Comparison of ENCODE assay signal across 11 cellular contexts in the genomic region with DNA sequence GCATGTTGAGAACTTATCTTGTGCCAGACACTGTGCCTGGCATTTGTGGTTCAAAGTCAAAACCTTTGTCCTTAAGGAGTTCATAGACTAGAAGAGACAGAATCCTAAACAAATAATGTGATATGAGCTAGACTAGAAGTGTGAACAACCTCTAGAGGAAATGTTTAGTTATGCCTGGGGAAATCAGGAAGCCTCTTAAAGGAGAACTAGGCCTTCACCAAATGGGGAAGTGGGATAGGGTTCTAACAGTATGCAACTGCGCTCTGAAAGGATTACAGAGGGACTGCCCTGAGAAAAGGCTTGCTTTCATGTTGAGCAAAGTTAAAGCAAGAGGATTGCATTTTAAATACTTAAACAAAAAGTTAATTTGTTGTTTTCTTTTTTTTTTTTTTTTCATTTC. TPM values are rescaled to one million over a fixed set of nuclear protein-coding genes. Genes with fewer than 3 reads are reported as not detected.
DNase-seq lines count a peak whose midpoint lies in the region; ATAC-seq, FAIRE-seq and TF ChIP-seq lines count a peak whose summit lies in the region.
"Had no signal": no experiment of that assay in that cellular context is flagged by ENCODE, and none has a peak within 500 bp of the region (broad histone marks: within the 10 kb centered on the region; RNA-seq: fewer than 3 reads in every experiment).

No MANE protein-coding gene starts in this region.

- BruUV-seq in GM12878 (replicated peaks; lab: Mats Ljungman, UMichigan), result no TSS peak

- no peaks in the 10 kb centered on the region for H3K9me3 Mint-ChIP-seq in activated CD4-positive, alpha-beta T cell treated with anti-CD3 and anti-CD28 coated beads, Interleukin-2, amount 10 ng/mL, durations not matched to agents 7 days and 5 days
- no peaks in the 10 kb centered on the region for H3K9me3 Mint-ChIP-seq in activated CD8-positive, alpha-beta memory T cell treated with anti-CD3 and anti-CD28 coated beads, Interleukin-2, amount 10 ng/mL, durations not matched to agents 7 days and 5 days (ENCODE audit: low read depth)

- TF ChIP-seq CTCF in GM12878 (IDR thresholded peaks at IDR 0.05 in 2 of 3, conservative IDR thresholded peaks at IDR 0.05 in 1 of 3; ENCODE audit: control insufficient read depth in 2 of 3, extremely low read depth in 1 of 3, insufficient read depth in 1 of 3, low read depth in 3 of 3, low read length in 3 of 3), result no peak
- no peak for TF ChIP-seq CTCF in upper lobe of right lung (IDR thresholded peaks at IDR 0.05)

- RAD21 ChIA-PET in GM12878 (lab: Charles Lee; ENCODE audit: unreplicated experiment), result interaction anchor here (0.6 to 3.3 kb wide), 5 partner anchors 13 to 222 kb away, joined by 3 to 31 read pairs (median 5); partner anchors contain the start of genes IFI35, RPL27 and VAT1

- H3K79me2 ChIP-seq in GM12878 (ENCODE audit: control insufficient read depth, insufficient read depth, low read length), result peaks cover 40% of the 10 kb centered on the region

- in situ Hi-C loops in GM12878 (cut with MboI), result no loop called here

- intact Hi-C loops in GM12878 (cut with micrococcal nuclease; ENCODE audit: unreplicated experiment) (no loop called here), upper lobe of right lung (cut with DNase I) (no loop called here)

- CTCF ChIA-PET in activated CD4-positive, alpha-beta T cell treated with anti-CD3 and anti-CD28 coated beads, Interleukin-2, amount 10 ng/mL, durations not matched to agents 7 days and 5 days (lab: Charles Lee), result interaction anchor here (0.5 kb wide), 1 partner anchor 219 kb away, joined by 4 read pairs; no protein-coding TSS in a partner anchor
- CTCF ChIA-PET in GM12878 (lab: Yijun Ruan, JAX), result interaction anchor here (1.0 to 6.4 kb wide), 6 partner anchors 12 to 407 kb away, joined by 3 to 66 read pairs (median 4); partner anchors contain the start of genes AARSD1, BECN1, RND2 and RPL27
- CTCF ChIA-PET in activated CD8-positive, alpha-beta memory T cell treated with anti-CD3 and anti-CD28 coated beads, Interleukin-2, amount 10 ng/mL, durations not matched to agents 7 days and 5 days (lab: Charles Lee), result interaction anchor here (2.7 kb wide), 1 partner anchor 13 kb away, joined by 12 read pairs; the partner anchor contains the start of gene RPL27

- H3K4me3 ChIP-seq in GM12878 (peak overlapping the region; percentile 35), upper lobe of right lung (no peak overlapping the region)

- H3K4me3 Mint-ChIP-seq in activated CD4-positive, alpha-beta T cell treated with anti-CD3 and anti-CD28 coated beads, Interleukin-2, amount 10 ng/mL, durations not matched to agents 7 days and 5 days, result no peak overlapping the region
- H3K4me3 Mint-ChIP-seq in activated CD8-positive, alpha-beta memory T cell treated with anti-CD3 and anti-CD28 coated beads, Interleukin-2, amount 10 ng/mL, durations not matched to agents 7 days and 5 days, result no peak overlapping the region

- DNase-seq in activated CD4-positive, alpha-beta T cell treated with anti-CD3 and anti-CD28 coated beads, Interleukin-2, amount 10 ng/mL, durations not matched to agents 7 days and 5 days, result no peak
- no peak for DNase-seq in activated CD4-positive, alpha-beta T cell treated with anti-CD3 and anti-CD28 coated beads for 4 hours
- DNase-seq in KG1 (lab: John Stamatoyannopoulos, UW), result peak; percentile 44
- DNase-seq in GM12878 (ENCODE audit: low read depth, low spot score), result peak; percentile 73
- DNase-seq in upper lobe of right lung, result no peak
- DNase-seq in activated CD8-positive, alpha-beta memory T cell treated with anti-CD3 and anti-CD28 coated beads, Interleukin-2, amount 10 ng/mL, durations not matched to agents 7 days and 5 days, result no peak
- DNase-seq: NCI-H1417 treated with DMSO at 0.1 percent for 48 hours had no signal

- H3K27me3 ChIP-seq in GM12878 (replicated peaks in 1 of 2; ENCODE audit: control insufficient read depth in 2 of 2, insufficient read depth in 2 of 2, low read length in 1 of 2), result no peaks in the 10 kb centered on the region
- no peaks in the 10 kb centered on the region for H3K27me3 ChIP-seq in upper lobe of right lung

- H3K9me3 ChIP-seq in GM12878 (replicated peaks; ENCODE audit: control insufficient read depth, insufficient read depth, low read length), result no peaks in the 10 kb centered on the region
- H3K9me3 ChIP-seq in upper lobe of right lung, result no peaks in the 10 kb centered on the region

- TF ChIP-seq EP300 in GM12878 (IDR thresholded peaks at IDR 0.05; ENCODE audit: borderline replicate concordance in 1 of 2, control insufficient read depth in 1 of 2, low read depth in 2 of 2, low read length in 2 of 2), result peak in 1 of 2 experiments; percentile 74; a peak in 1 of 4 replicates

- peak overlapping the region; percentile 39 for H3K27ac Mint-ChIP-seq in activated CD4-positive, alpha-beta T cell treated with anti-CD3 and anti-CD28 coated beads, Interleukin-2, amount 10 ng/mL, durations not matched to agents 7 days and 5 days
- H3K27ac Mint-ChIP-seq in activated CD8-positive, alpha-beta memory T cell treated with anti-CD3 and anti-CD28 coated beads, Interleukin-2, amount 10 ng/mL, durations not matched to agents 7 days and 5 days, result no peak overlapping the region
- H3K27ac Mint-ChIP-seq: progenitor cell of endocrine pancreas had no signal

- SMC1A ChIA-PET in GM12878 (lab: Charles Lee; ENCODE audit: uncharacterized antibody, unreplicated experiment), result interaction anchor here (0.7 to 5.8 kb wide), 7 partner anchors 11 to 146 kb away, joined by 3 to 47 read pairs (median 4); partner anchors contain the start of genes AARSD1, IFI35 and RPL27

- POLR2A ChIA-PET in activated CD4-positive, alpha-beta T cell treated with anti-CD3 and anti-CD28 coated beads, Interleukin-2, amount 10 ng/mL, durations not matched to agents 7 days and 5 days (lab: Charles Lee), result interaction anchor here (1.3 kb wide), 1 partner anchor 13 kb away, joined by 3 read pairs; the partner anchor contains the start of gene RPL27
- POLR2A ChIA-PET in GM12878 (lab: Charles Lee), result interaction anchor here (0.6 to 3.3 kb wide), 9 partner anchors 9 to 512 kb away, joined by 3 to 21 read pairs (median 3); partner anchors contain the start of gene RPL27

- TF ChIP-seq POLR2A in GM12878 (IDR thresholded peaks at IDR 0.05; ENCODE audit: low read depth, low read length), result no peak

- H3K9ac ChIP-seq in GM12878 (ENCODE audit: control insufficient read depth, insufficient read depth, low read length), result peak overlapping the region; percentile 32

- ATAC-seq in GM12878 (peak; percentile 83), upper lobe of right lung (peak; percentile 66), GM21786 (IDR thresholded peaks at IDR 0.05; ENCODE audit: unreplicated experiment) (no peak), HG02798 (IDR thresholded peaks at IDR 0.05; ENCODE audit: poor library complexity, unreplicated experiment) (no peak)
- ATAC-seq in activated CD8-positive, alpha-beta memory T cell treated with anti-CD3 and anti-CD28 coated beads, Interleukin-2, amount 10 ng/mL, durations not matched to agents 7 days and 5 days, result no peak

- peak overlapping the region; percentile 79 for H3K27ac ChIP-seq in GM12878 (ENCODE audit: control insufficient read depth, insufficient read depth)
- H3K27ac ChIP-seq in upper lobe of right lung, result peak overlapping the region; percentile 32

- no peaks in the 10 kb centered on the region for H4K20me1 ChIP-seq in GM12878 (ENCODE audit: control insufficient read depth, insufficient read depth)

- H3K36me3 ChIP-seq in GM12878 (ENCODE audit: control insufficient read depth in 2 of 2, insufficient read depth in 2 of 2, low read length in 1 of 2) (peaks cover 5 to 21% of the 10 kb centered on the region in 2 experiments), upper lobe of right lung (peaks cover 52% of the 10 kb centered on the region)

- peak; percentile 80 for FAIRE-seq in GM12878 (lab: Jason Lieb, UNC)
- FAIRE-seq: RCC 7860 had no signal

- peak overlapping the region; percentile 78 for H3K4me2 ChIP-seq in GM12878 (ENCODE audit: control insufficient read depth, insufficient read depth)

- H3K27me3 Mint-ChIP-seq in activated CD4-positive, alpha-beta T cell treated with anti-CD3 and anti-CD28 coated beads, Interleukin-2, amount 10 ng/mL, durations not matched to agents 7 days and 5 days, result no peaks in the 10 kb centered on the region
- no peaks in the 10 kb centered on the region for H3K27me3 Mint-ChIP-seq in activated CD8-positive, alpha-beta memory T cell treated with anti-CD3 and anti-CD28 coated beads, Interleukin-2, amount 10 ng/mL, durations not matched to agents 7 days and 5 days
- H3K27me3 Mint-ChIP-seq: progenitor cell of endocrine pancreas had no signal

- peaks cover 40% of the 10 kb centered on the region for H3K36me3 Mint-ChIP-seq in activated CD4-positive, alpha-beta T cell treated with anti-CD3 and anti-CD28 coated beads, Interleukin-2, amount 10 ng/mL, durations not matched to agents 7 days and 5 days (ENCODE audit: low read depth)
- H3K36me3 Mint-ChIP-seq in activated CD8-positive, alpha-beta memory T cell treated with anti-CD3 and anti-CD28 coated beads, Interleukin-2, amount 10 ng/mL, durations not matched to agents 7 days and 5 days, result peaks cover 44% of the 10 kb centered on the region

- no peak overlapping the region for H2AFZ ChIP-seq in GM12878 (ENCODE audit: control insufficient read depth, low read depth, low read length)

- TF ChIP-seq RAD21 in GM12878 (IDR thresholded peaks at IDR 0.05; ENCODE audit: insufficient read depth, low read depth, low read length), result no peak; the same call in 1 of the 2 replicates

- peaks cover 30% of the 10 kb centered on the region for H3K4me1 Mint-ChIP-seq in activated CD4-positive, alpha-beta T cell treated with anti-CD3 and anti-CD28 coated beads, Interleukin-2, amount 10 ng/mL, durations not matched to agents 7 days and 5 days
- H3K4me1 Mint-ChIP-seq in activated CD8-positive, alpha-beta memory T cell treated with anti-CD3 and anti-CD28 coated beads, Interleukin-2, amount 10 ng/mL, durations not matched to agents 7 days and 5 days, result peaks cover 30% of the 10 kb centered on the region

- 0% methylated on average over 1 of the region's 1 CpG for WGBS in GM12878 (ENCODE audit: insufficient coverage, insufficient replicate concordance, low lambda C conversion rate, missing lambda C conversion rate)

- H3K4me1 ChIP-seq in GM12878 (ENCODE audit: control insufficient read depth, insufficient read depth, low read length), result peaks cover 20% of the 10 kb centered on the region
- peaks cover 15% of the 10 kb centered on the region for H3K4me1 ChIP-seq in upper lobe of right lung

RNA-seq across cellular contexts. Expression of gene RUNDC1, which starts 4.9 kb away (rescaled TPM):
- 10 to 100 TPM; 13.0 to 14.0 TPM for total RNA-seq in activated CD4-positive, alpha-beta T cell treated with anti-CD3 and anti-CD28 coated beads, Interleukin-2, amount 10 ng/mL, durations not matched to agents 7 days and 5 days
- total RNA-seq in GM12878 (2013; cell fraction: nucleolus; rRNA removed), result 68.6 and 75.5 TPM in 2 replicates
- total RNA-seq in GM12878 (2014; rRNA removed), result 8.1 and 8.3 TPM in 2 replicates
- 5.7 and 5.9 TPM in 2 replicates for total RNA-seq in GM12878 (2014; rRNA removed; fragmentation: Illumina TruSeq; extraction: Trizol)
- total RNA-seq in GM12878 (2021), result 9.0 and 9.5 TPM in 2 replicates
- polyA plus RNA-seq in GM12878 (2011; ENCODE audit: low read depth), result 6.1 TPM
- polyA plus RNA-seq in GM12878 (2011; rRNA removed), result 10.7 and 15.6 TPM in 2 replicates
- polyA plus RNA-seq in GM12878 (2011; cell fraction: cytosol; rRNA removed), result 12.6 and 14.7 TPM in 2 replicates
- polyA plus RNA-seq in GM12878 (2011; cell fraction: nucleus; rRNA removed), result 11.4 and 15.9 TPM in 2 replicates
- 8.3 and 11.7 TPM in 2 replicates for polyA plus RNA-seq in GM12878 (2012)
- 6.1 and 8.2 TPM in 2 replicates for polyA plus RNA-seq in GM12878 (2014; fragmentation: Illumina TruSeq; extraction: Trizol)
- polyA plus RNA-seq in GM12878 (2014; fragmentation: Nextera tagmentation; extraction: Ambion mirVana), result 1 to 10 TPM; 2.9 to 3.0 TPM
- 7.1 and 7.2 TPM in 2 replicates for polyA plus RNA-seq in GM12878 (2014; rRNA removed)
- polyA plus RNA-seq in GM12878 (2016; fragmentation: Nextera tagmentation; extraction: Ambion mirVana), result 1 to 10 TPM; 8.7 to 9.6 TPM
- 22.2 and 26.2 TPM in 2 replicates for polyA minus RNA-seq in GM12878 (2011; rRNA and poly(A)+ RNA removed)
- 4.7 and 5.6 TPM in 2 replicates for polyA minus RNA-seq in GM12878 (2011; cell fraction: cytosol; rRNA and poly(A)+ RNA removed)
- 8.2 and 14.3 TPM in 2 replicates for polyA minus RNA-seq in GM12878 (2011; cell fraction: nucleus; rRNA and poly(A)+ RNA removed)
- 14.4 TPM for total RNA-seq in upper lobe of right lung
- total RNA-seq in activated CD8-positive, alpha-beta memory T cell treated with anti-CD3 and anti-CD28 coated beads, Interleukin-2, amount 10 ng/mL, durations not matched to agents 7 days and 5 days, result 10 to 100 TPM; 16.9 to 17.4 TPM

RNA-seq across cellular contexts. Expression of gene PTGES3L, which starts 5.3 kb away (rescaled TPM):
- under 1 TPM; 0.12 to 0.22 TPM for total RNA-seq in activated CD4-positive, alpha-beta T cell treated with anti-CD3 and anti-CD28 coated beads, Interleukin-2, amount 10 ng/mL, durations not matched to agents 7 days and 5 days
- 5.3 and 6.7 TPM in 2 replicates for total RNA-seq in GM12878 (2013; cell fraction: nucleolus; rRNA removed)
- 0.11 and 0.38 TPM in 2 replicates for total RNA-seq in GM12878 (2014; rRNA removed)
- 0.40 and 0.46 TPM in 2 replicates for total RNA-seq in GM12878 (2014; rRNA removed; fragmentation: Illumina TruSeq; extraction: Trizol)
- total RNA-seq in GM12878 (2021), result 0.51 and 0.62 TPM in 2 replicates
- polyA plus RNA-seq in GM12878 (2011; ENCODE audit: low read depth), result 1.6 TPM
- polyA plus RNA-seq in GM12878 (2011; rRNA removed), result 1.6 and 1.8 TPM in 2 replicates
- polyA plus RNA-seq in GM12878 (2011; cell fraction: cytosol; rRNA removed), result 1.0 and 1.1 TPM in 2 replicates
- polyA plus RNA-seq in GM12878 (2011; cell fraction: nucleus; rRNA removed), result 2.4 and 2.7 TPM in 2 replicates
- 1.8 and 2.1 TPM in 2 replicates for polyA plus RNA-seq in GM12878 (2012)
- polyA plus RNA-seq in GM12878 (2014; fragmentation: Illumina TruSeq; extraction: Trizol), result 0.68 and 0.73 TPM in 2 replicates
- polyA plus RNA-seq in GM12878 (2014; fragmentation: Nextera tagmentation; extraction: Ambion mirVana), result 1 to 10 TPM in 1 of 2 experiments, under 1 TPM in 1; 0.58 to 1.3 TPM
- polyA plus RNA-seq in GM12878 (2014; rRNA removed), result 0.94 and 1.3 TPM in 2 replicates
- 1 to 10 TPM; 1.9 to 2.3 TPM for polyA plus RNA-seq in GM12878 (2016; fragmentation: Nextera tagmentation; extraction: Ambion mirVana)
- polyA minus RNA-seq in GM12878 (2011; rRNA and poly(A)+ RNA removed), result 2.7 and 2.9 TPM in 2 replicates
- polyA minus RNA-seq in GM12878 (2011; cell fraction: cytosol; rRNA and poly(A)+ RNA removed), result 0.52 and 1.5 TPM in 2 replicates
- polyA minus RNA-seq in GM12878 (2011; cell fraction: nucleus; rRNA and poly(A)+ RNA removed), result 3.3 and 5.4 TPM in 2 replicates
- 0.38 TPM for total RNA-seq in upper lobe of right lung
- total RNA-seq in activated CD8-positive, alpha-beta memory T cell treated with anti-CD3 and anti-CD28 coated beads, Interleukin-2, amount 10 ng/mL, durations not matched to agents 7 days and 5 days, result under 1 TPM in 1 of 2 experiments, not detected in 1; 0.30 TPM

RNA-seq across cellular contexts. Expression of gene RPL27, which starts 13.0 kb away (rescaled TPM):
- 1,000 to 10,000 TPM; 1,014 to 1,124 TPM for total RNA-seq in activated CD4-positive, alpha-beta T cell treated with anti-CD3 and anti-CD28 coated beads, Interleukin-2, amount 10 ng/mL, durations not matched to agents 7 days and 5 days
- 190 and 218 TPM in 2 replicates for total RNA-seq in GM12878 (2013; cell fraction: nucleolus; rRNA removed)
- total RNA-seq in GM12878 (2014; rRNA removed), result 2,683 and 2,694 TPM in 2 replicates
- 3,457 and 3,568 TPM in 2 replicates for total RNA-seq in GM12878 (2014; rRNA removed; fragmentation: Illumina TruSeq; extraction: Trizol)
- 1,748 and 1,834 TPM in 2 replicates for total RNA-seq in GM12878 (2021)
- polyA plus RNA-seq in GM12878 (2011; ENCODE audit: low read depth), result 4,159 TPM
- 5,833 and 6,934 TPM in 2 replicates for polyA plus RNA-seq in GM12878 (2011; rRNA removed)
- polyA plus RNA-seq in GM12878 (2011; cell fraction: cytosol; rRNA removed), result 3,548 and 5,355 TPM in 2 replicates
- 1,437 and 1,774 TPM in 2 replicates for polyA plus RNA-seq in GM12878 (2011; cell fraction: nucleus; rRNA removed)
- polyA plus RNA-seq in GM12878 (2012), result 4,995 and 5,015 TPM in 2 replicates
- 5,212 and 5,530 TPM in 2 replicates for polyA plus RNA-seq in GM12878 (2014; fragmentation: Illumina TruSeq; extraction: Trizol)
- polyA plus RNA-seq in GM12878 (2014; fragmentation: Nextera tagmentation; extraction: Ambion mirVana), result 1,000 to 10,000 TPM; 4,376 to 4,686 TPM
- 3,489 and 4,101 TPM in 2 replicates for polyA plus RNA-seq in GM12878 (2014; rRNA removed)
- 1,000 to 10,000 TPM; 2,215 to 2,394 TPM for polyA plus RNA-seq in GM12878 (2016; fragmentation: Nextera tagmentation; extraction: Ambion mirVana)
- 802 and 808 TPM in 2 replicates for polyA minus RNA-seq in GM12878 (2011; rRNA and poly(A)+ RNA removed)
- polyA minus RNA-seq in GM12878 (2011; cell fraction: cytosol; rRNA and poly(A)+ RNA removed), result 414 and 501 TPM in 2 replicates
- polyA minus RNA-seq in GM12878 (2011; cell fraction: nucleus; rRNA and poly(A)+ RNA removed), result 173 and 223 TPM in 2 replicates
- 752 TPM for total RNA-seq in upper lobe of right lung
- 100 to 1,000 TPM; 889 to 934 TPM for total RNA-seq in activated CD8-positive, alpha-beta memory T cell treated with anti-CD3 and anti-CD28 coated beads, Interleukin-2, amount 10 ng/mL, durations not matched to agents 7 days and 5 days

RNA-seq across cellular contexts. Expression of gene AARSD1, which starts 21.0 kb away (rescaled TPM):
- 10 to 100 TPM; 31.4 to 43.0 TPM for total RNA-seq in activated CD4-positive, alpha-beta T cell treated with anti-CD3 and anti-CD28 coated beads, Interleukin-2, amount 10 ng/mL, durations not matched to agents 7 days and 5 days
- total RNA-seq in GM12878 (2013; cell fraction: nucleolus; rRNA removed), result 47.7 and 51.8 TPM in 2 replicates
- 37.5 and 39.0 TPM in 2 replicates for total RNA-seq in GM12878 (2014; rRNA removed)
- 41.7 and 42.3 TPM in 2 replicates for total RNA-seq in GM12878 (2014; rRNA removed; fragmentation: Illumina TruSeq; extraction: Trizol)
- total RNA-seq in GM12878 (2021), result 38.6 and 41.7 TPM in 2 replicates
- polyA plus RNA-seq in GM12878 (2011; ENCODE audit: low read depth), result 39.0 TPM
- polyA plus RNA-seq in GM12878 (2011; rRNA removed), result 54.5 and 59.6 TPM in 2 replicates
- 56.4 and 61.5 TPM in 2 replicates for polyA plus RNA-seq in GM12878 (2011; cell fraction: cytosol; rRNA removed)
- polyA plus RNA-seq in GM12878 (2011; cell fraction: nucleus; rRNA removed), result 68.6 and 80.8 TPM in 2 replicates
- polyA plus RNA-seq in GM12878 (2012), result 43.1 and 54.2 TPM in 2 replicates
- 42.2 and 52.1 TPM in 2 replicates for polyA plus RNA-seq in GM12878 (2014; fragmentation: Illumina TruSeq; extraction: Trizol)
- polyA plus RNA-seq in GM12878 (2014; fragmentation: Nextera tagmentation; extraction: Ambion mirVana), result 10 to 100 TPM; 32.2 to 53.6 TPM
- polyA plus RNA-seq in GM12878 (2014; rRNA removed), result 54.6 and 58.6 TPM in 2 replicates
- polyA plus RNA-seq in GM12878 (2016; fragmentation: Nextera tagmentation; extraction: Ambion mirVana), result 10 to 100 TPM; 84.1 to 86.2 TPM
- 46.6 and 47.1 TPM in 2 replicates for polyA minus RNA-seq in GM12878 (2011; rRNA and poly(A)+ RNA removed)
- polyA minus RNA-seq in GM12878 (2011; cell fraction: cytosol; rRNA and poly(A)+ RNA removed), result 11.0 and 13.6 TPM in 2 replicates
- 29.0 and 49.4 TPM in 2 replicates for polyA minus RNA-seq in GM12878 (2011; cell fraction: nucleus; rRNA and poly(A)+ RNA removed)
- total RNA-seq in upper lobe of right lung, result 35.0 TPM
- 10 to 100 TPM; 34.1 to 41.9 TPM for total RNA-seq in activated CD8-positive, alpha-beta memory T cell treated with anti-CD3 and anti-CD28 coated beads, Interleukin-2, amount 10 ng/mL, durations not matched to agents 7 days and 5 days

RNA-seq across cellular contexts. Expression of gene IFI35, which starts 21.4 kb away (rescaled TPM):
- total RNA-seq in activated CD4-positive, alpha-beta T cell treated with anti-CD3 and anti-CD28 coated beads, Interleukin-2, amount 10 ng/mL, durations not matched to agents 7 days and 5 days, result 100 to 1,000 TPM; 125 to 137 TPM
- 23.9 and 25.7 TPM in 2 replicates for total RNA-seq in GM12878 (2013; cell fraction: nucleolus; rRNA removed)
- total RNA-seq in GM12878 (2014; rRNA removed) (80.0 and 81.1 TPM in 2 replicates), GM12878 (2014; rRNA removed; fragmentation: Illumina TruSeq; extraction: Trizol) (30.7 and 35.5 TPM in 2 replicates), GM12878 (2021) (61.3 and 63.8 TPM in 2 replicates), upper lobe of right lung (47.7 TPM)
- polyA plus RNA-seq in GM12878 (2011; ENCODE audit: low read depth), result 62.5 TPM
- polyA plus RNA-seq in GM12878 (2011; rRNA removed) (50.9 and 66.8 TPM in 2 replicates), GM12878 (2014; fragmentation: Illumina TruSeq; extraction: Trizol) (25.6 and 57.7 TPM in 2 replicates), GM12878 (2014; fragmentation: Nextera tagmentation; extraction: Ambion mirVana) (10 to 100 TPM; 18.4 to 24.4 TPM), GM12878 (2014; rRNA removed) (69.8 and 81.6 TPM in 2 replicates), GM12878 (2016; fragmentation: Nextera tagmentation; extraction: Ambion mirVana) (10 to 100 TPM; 82.9 to 92.2 TPM)
- polyA plus RNA-seq in GM12878 (2011; cell fraction: cytosol; rRNA removed), result 104 and 125 TPM in 2 replicates
- polyA plus RNA-seq in GM12878 (2011; cell fraction: nucleus; rRNA removed), result 117 and 118 TPM in 2 replicates
- 67.4 and 67.6 TPM in 2 replicates for polyA plus RNA-seq in GM12878 (2012)
- 29.8 and 57.8 TPM in 2 replicates for polyA minus RNA-seq in GM12878 (2011; rRNA and poly(A)+ RNA removed)
- 16.7 and 22.4 TPM in 2 replicates for polyA minus RNA-seq in GM12878 (2011; cell fraction: cytosol; rRNA and poly(A)+ RNA removed)
- polyA minus RNA-seq in GM12878 (2011; cell fraction: nucleus; rRNA and poly(A)+ RNA removed), result 19.8 and 24.9 TPM in 2 replicates
- 100 to 1,000 TPM; 125 to 175 TPM for total RNA-seq in activated CD8-positive, alpha-beta memory T cell treated with anti-CD3 and anti-CD28 coated beads, Interleukin-2, amount 10 ng/mL, durations not matched to agents 7 days and 5 days

Comparison
In these comparisons a context has a peak if more than half of its experiments do, and no peak if none do; other contexts are left out.
1. DNase-seq: peak in KG1 (single experiment) and GM12878 (single experiment); none in activated CD4-positive, alpha-beta T cell treated with anti-CD3 and anti-CD28 coated beads, Interleukin-2, amount 10 ng/mL, durations not matched to agents 7 days and 5 days (single experiment), activated CD4-positive, alpha-beta T cell treated with anti-CD3 and anti-CD28 coated beads for 4 hours (0 of 2), upper lobe of right lung (single experiment) and activated CD8-positive, alpha-beta memory T cell treated with anti-CD3 and anti-CD28 coated beads, Interleukin-2, amount 10 ng/mL, durations not matched to agents 7 days and 5 days (single experiment).
2. ATAC-seq: peak in GM12878 (single experiment) and upper lobe of right lung (single experiment); none in GM21786 (single experiment), activated CD8-positive, alpha-beta memory T cell treated with anti-CD3 and anti-CD28 coated beads, Interleukin-2, amount 10 ng/mL, durations not matched to agents 7 days and 5 days (single experiment) and HG02798 (single experiment).